ENCODE assay signal across 1 cellular context in the genomic region with DNA sequence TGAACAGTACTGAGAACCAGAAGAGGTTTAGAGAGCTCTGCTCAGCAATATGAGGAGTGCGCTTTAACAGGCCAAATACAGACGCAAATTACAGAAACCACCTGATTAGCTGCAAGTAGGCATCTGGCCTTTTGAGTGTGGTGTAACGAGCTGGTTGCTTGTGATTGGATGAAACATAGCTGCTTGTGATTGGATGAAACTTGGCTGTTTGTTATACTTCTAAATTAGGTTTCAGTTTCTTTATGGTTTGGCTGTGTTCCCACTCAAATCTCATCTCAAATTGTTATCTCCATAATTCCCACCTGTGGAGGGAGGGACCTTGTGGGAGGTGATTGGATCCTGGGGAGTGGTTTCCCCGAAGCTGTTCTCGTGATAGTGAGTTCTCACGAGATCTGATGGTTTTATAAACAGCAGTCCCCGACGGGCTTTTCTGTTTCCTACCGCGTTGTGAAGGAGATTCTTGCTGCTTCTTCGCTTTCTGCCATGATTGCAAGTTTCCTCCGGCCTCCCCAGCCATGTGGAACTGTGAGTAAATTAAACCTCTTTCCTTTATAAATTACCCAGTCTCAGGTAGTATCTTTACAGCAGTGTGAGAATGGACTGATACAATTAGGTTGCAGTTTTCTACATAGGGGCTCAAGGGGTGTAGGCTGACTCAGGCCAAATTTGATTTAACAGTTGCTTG.
A peak's percentile ranks its signal among the peaks of the same experiment; 100 is the strongest.
TF ChIP-seq lines count a peak whose summit lies in the region.

No MANE protein-coding gene starts in this region.

TF ChIP-seq in HepG2, 621 proteins besides CTCF, POLR2A, EP300 and RAD21 (continued from another document and continues in another):
- TF ChIP-seq, protein P1, sequence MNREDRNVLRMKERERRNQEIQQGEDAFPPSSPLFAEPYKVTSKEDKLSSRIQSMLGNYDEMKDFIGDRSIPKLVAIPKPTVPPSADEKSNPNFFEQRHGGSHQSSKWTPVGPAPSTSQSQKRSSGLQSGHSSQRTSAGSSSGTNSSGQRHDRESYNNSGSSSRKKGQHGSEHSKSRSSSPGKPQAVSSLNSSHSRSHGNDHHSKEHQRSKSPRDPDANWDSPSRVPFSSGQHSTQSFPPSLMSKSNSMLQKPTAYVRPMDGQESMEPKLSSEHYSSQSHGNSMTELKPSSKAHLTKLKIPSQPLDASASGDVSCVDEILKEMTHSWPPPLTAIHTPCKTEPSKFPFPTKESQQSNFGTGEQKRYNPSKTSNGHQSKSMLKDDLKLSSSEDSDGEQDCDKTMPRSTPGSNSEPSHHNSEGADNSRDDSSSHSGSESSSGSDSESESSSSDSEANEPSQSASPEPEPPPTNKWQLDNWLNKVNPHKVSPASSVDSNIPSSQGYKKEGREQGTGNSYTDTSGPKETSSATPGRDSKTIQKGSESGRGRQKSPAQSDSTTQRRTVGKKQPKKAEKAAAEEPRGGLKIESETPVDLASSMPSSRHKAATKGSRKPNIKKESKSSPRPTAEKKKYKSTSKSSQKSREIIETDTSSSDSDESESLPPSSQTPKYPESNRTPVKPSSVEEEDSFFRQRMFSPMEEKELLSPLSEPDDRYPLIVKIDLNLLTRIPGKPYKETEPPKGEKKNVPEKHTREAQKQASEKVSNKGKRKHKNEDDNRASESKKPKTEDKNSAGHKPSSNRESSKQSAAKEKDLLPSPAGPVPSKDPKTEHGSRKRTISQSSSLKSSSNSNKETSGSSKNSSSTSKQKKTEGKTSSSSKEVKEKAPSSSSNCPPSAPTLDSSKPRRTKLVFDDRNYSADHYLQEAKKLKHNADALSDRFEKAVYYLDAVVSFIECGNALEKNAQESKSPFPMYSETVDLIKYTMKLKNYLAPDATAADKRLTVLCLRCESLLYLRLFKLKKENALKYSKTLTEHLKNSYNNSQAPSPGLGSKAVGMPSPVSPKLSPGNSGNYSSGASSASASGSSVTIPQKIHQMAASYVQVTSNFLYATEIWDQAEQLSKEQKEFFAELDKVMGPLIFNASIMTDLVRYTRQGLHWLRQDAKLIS (CRISPR knock-in tag; IDR thresholded peaks at IDR 0.05) = no peak
- peak; percentile 25; the same call in 1 of the 2 replicates for TF ChIP-seq MED1 (CRISPR knock-in tag; IDR thresholded peaks at IDR 0.05)
- 0 out of 2 replicates have a peak, but pooled peaks have one; percentile 35 for TF ChIP-seq ZNF292 (CRISPR knock-in tag; IDR thresholded peaks at IDR 0.05; ENCODE audit: borderline replicate concordance, low read depth)
- no peak for TF ChIP-seq NPAS2 (CRISPR knock-in tag; IDR thresholded peaks at IDR 0.05; ENCODE audit: borderline replicate concordance)
- no peak for TF ChIP-seq ZNF782 (CRISPR knock-in tag; IDR thresholded peaks at IDR 0.05; ENCODE audit: borderline replicate concordance)
- peak; percentile 50; the same call in 1 of the 2 replicates for TF ChIP-seq YEATS4 (CRISPR knock-in tag; IDR thresholded peaks at IDR 0.05; ENCODE audit: borderline replicate concordance)
- TF ChIP-seq, protein P2, sequence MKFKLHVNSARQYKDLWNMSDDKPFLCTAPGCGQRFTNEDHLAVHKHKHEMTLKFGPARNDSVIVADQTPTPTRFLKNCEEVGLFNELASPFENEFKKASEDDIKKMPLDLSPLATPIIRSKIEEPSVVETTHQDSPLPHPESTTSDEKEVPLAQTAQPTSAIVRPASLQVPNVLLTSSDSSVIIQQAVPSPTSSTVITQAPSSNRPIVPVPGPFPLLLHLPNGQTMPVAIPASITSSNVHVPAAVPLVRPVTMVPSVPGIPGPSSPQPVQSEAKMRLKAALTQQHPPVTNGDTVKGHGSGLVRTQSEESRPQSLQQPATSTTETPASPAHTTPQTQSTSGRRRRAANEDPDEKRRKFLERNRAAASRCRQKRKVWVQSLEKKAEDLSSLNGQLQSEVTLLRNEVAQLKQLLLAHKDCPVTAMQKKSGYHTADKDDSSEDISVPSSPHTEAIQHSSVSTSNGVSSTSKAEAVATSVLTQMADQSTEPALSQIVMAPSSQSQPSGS (CRISPR knock-in tag; IDR thresholded peaks at IDR 0.05) = no peak; the same call in 1 of the 2 replicates
- TF ChIP-seq ZNF326 (CRISPR knock-in tag; IDR thresholded peaks at IDR 0.05; ENCODE audit: borderline replicate concordance) = no peak
- TF ChIP-seq ATM (IDR thresholded peaks at IDR 0.05; ENCODE audit: borderline replicate concordance) = no peak
- TF ChIP-seq BRCA1 (CRISPR knock-in tag; IDR thresholded peaks at IDR 0.05) = no peak
- TF ChIP-seq ZNF317 (CRISPR knock-in tag; IDR thresholded peaks at IDR 0.05) = no peak
- no peak for TF ChIP-seq MEIS2 (CRISPR knock-in tag; IDR thresholded peaks at IDR 0.05)
- TF ChIP-seq, protein P3, sequence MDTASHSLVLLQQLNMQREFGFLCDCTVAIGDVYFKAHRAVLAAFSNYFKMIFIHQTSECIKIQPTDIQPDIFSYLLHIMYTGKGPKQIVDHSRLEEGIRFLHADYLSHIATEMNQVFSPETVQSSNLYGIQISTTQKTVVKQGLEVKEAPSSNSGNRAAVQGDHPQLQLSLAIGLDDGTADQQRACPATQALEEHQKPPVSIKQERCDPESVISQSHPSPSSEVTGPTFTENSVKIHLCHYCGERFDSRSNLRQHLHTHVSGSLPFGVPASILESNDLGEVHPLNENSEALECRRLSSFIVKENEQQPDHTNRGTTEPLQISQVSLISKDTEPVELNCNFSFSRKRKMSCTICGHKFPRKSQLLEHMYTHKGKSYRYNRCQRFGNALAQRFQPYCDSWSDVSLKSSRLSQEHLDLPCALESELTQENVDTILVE (CRISPR knock-in tag; IDR thresholded peaks at IDR 0.05) = peak; percentile 54; the same call in 1 of the 2 replicates
- peak; percentile 54; the same call in 1 of the 2 replicates for TF ChIP-seq TARDBP (CRISPR knock-in tag; IDR thresholded peaks at IDR 0.05)
- no peak for TF ChIP-seq SCMH1 (CRISPR knock-in tag; IDR thresholded peaks at IDR 0.05; ENCODE audit: borderline replicate concordance)
- TF ChIP-seq, protein P4, sequence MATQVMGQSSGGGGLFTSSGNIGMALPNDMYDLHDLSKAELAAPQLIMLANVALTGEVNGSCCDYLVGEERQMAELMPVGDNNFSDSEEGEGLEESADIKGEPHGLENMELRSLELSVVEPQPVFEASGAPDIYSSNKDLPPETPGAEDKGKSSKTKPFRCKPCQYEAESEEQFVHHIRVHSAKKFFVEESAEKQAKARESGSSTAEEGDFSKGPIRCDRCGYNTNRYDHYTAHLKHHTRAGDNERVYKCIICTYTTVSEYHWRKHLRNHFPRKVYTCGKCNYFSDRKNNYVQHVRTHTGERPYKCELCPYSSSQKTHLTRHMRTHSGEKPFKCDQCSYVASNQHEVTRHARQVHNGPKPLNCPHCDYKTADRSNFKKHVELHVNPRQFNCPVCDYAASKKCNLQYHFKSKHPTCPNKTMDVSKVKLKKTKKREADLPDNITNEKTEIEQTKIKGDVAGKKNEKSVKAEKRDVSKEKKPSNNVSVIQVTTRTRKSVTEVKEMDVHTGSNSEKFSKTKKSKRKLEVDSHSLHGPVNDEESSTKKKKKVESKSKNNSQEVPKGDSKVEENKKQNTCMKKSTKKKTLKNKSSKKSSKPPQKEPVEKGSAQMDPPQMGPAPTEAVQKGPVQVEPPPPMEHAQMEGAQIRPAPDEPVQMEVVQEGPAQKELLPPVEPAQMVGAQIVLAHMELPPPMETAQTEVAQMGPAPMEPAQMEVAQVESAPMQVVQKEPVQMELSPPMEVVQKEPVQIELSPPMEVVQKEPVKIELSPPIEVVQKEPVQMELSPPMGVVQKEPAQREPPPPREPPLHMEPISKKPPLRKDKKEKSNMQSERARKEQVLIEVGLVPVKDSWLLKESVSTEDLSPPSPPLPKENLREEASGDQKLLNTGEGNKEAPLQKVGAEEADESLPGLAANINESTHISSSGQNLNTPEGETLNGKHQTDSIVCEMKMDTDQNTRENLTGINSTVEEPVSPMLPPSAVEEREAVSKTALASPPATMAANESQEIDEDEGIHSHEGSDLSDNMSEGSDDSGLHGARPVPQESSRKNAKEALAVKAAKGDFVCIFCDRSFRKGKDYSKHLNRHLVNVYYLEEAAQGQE (IDR thresholded peaks at IDR 0.05; ENCODE audit: borderline replicate concordance in 1 of 2, low read depth in 1 of 2, low read length in 2 of 2) = peak in 1 of 2 experiments; percentile 73; a peak in 1 of 4 replicates
- no peak for TF ChIP-seq ZC3H13 (CRISPR knock-in tag; IDR thresholded peaks at IDR 0.05)
- TF ChIP-seq, protein P5, sequence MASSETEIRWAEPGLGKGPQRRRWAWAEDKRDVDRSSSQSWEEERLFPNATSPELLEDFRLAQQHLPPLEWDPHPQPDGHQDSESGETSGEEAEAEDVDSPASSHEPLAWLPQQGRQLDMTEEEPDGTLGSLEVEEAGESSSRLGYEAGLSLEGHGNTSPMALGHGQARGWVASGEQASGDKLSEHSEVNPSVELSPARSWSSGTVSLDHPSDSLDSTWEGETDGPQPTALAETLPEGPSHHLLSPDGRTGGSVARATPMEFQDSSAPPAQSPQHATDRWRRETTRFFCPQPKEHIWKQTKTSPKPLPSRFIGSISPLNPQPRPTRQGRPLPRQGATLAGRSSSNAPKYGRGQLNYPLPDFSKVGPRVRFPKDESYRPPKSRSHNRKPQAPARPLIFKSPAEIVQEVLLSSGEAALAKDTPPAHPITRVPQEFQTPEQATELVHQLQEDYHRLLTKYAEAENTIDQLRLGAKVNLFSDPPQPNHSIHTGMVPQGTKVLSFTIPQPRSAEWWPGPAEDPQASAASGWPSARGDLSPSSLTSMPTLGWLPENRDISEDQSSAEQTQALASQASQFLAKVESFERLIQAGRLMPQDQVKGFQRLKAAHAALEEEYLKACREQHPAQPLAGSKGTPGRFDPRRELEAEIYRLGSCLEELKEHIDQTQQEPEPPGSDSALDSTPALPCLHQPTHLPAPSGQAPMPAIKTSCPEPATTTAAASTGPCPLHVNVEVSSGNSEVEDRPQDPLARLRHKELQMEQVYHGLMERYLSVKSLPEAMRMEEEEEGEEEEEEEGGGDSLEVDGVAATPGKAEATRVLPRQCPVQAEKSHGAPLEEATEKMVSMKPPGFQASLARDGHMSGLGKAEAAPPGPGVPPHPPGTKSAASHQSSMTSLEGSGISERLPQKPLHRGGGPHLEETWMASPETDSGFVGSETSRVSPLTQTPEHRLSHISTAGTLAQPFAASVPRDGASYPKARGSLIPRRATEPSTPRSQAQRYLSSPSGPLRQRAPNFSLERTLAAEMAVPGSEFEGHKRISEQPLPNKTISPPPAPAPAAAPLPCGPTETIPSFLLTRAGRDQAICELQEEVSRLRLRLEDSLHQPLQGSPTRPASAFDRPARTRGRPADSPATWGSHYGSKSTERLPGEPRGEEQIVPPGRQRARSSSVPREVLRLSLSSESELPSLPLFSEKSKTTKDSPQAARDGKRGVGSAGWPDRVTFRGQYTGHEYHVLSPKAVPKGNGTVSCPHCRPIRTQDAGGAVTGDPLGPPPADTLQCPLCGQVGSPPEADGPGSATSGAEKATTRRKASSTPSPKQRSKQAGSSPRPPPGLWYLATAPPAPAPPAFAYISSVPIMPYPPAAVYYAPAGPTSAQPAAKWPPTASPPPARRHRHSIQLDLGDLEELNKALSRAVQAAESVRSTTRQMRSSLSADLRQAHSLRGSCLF (CRISPR knock-in tag; IDR thresholded peaks at IDR 0.05; ENCODE audit: borderline replicate concordance) = peak; percentile 65; the same call in 1 of the 2 replicates
- TF ChIP-seq BORCS8-MEF2B (CRISPR knock-in tag; IDR thresholded peaks at IDR 0.05) = no peak; the same call in 1 of the 2 replicates
- TF ChIP-seq, protein P6, sequence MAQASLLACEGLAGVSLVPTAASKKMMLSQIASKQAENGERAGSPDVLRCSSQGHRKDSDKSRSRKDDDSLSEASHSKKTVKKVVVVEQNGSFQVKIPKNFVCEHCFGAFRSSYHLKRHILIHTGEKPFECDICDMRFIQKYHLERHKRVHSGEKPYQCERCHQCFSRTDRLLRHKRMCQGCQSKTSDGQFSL (CRISPR knock-in tag; IDR thresholded peaks at IDR 0.05) = no peak
- TF ChIP-seq ZSCAN9 (CRISPR knock-in tag; IDR thresholded peaks at IDR 0.05; ENCODE audit: borderline replicate concordance) = no peak
- no peak for TF ChIP-seq PPARG (CRISPR knock-in tag; conservative IDR thresholded peaks at IDR 0.05)
- TF ChIP-seq, protein P7, sequence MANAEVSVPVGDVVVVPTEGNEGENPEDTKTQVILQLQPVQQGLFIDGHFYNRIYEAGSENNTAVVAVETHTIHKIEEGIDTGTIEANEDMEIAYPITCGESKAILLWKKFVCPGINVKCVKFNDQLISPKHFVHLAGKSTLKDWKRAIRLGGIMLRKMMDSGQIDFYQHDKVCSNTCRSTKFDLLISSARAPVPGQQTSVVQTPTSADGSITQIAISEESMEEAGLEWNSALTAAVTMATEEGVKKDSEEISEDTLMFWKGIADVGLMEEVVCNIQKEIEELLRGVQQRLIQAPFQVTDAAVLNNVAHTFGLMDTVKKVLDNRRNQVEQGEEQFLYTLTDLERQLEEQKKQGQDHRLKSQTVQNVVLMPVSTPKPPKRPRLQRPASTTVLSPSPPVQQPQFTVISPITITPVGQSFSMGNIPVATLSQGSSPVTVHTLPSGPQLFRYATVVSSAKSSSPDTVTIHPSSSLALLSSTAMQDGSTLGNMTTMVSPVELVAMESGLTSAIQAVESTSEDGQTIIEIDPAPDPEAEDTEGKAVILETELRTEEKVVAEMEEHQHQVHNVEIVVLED (CRISPR knock-in tag; IDR thresholded peaks at IDR 0.05; ENCODE audit: borderline replicate concordance) = 0 out of 2 replicates have a peak, but pooled peaks have one; percentile 15
- TF ChIP-seq, protein P8, sequence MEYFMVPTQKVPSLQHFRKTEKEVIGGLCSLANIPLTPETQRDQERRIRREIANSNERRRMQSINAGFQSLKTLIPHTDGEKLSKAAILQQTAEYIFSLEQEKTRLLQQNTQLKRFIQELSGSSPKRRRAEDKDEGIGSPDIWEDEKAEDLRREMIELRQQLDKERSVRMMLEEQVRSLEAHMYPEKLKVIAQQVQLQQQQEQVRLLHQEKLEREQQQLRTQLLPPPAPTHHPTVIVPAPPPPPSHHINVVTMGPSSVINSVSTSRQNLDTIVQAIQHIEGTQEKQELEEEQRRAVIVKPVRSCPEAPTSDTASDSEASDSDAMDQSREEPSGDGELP (IDR thresholded peaks at IDR 0.05; ENCODE audit: borderline replicate concordance, low read depth) = peak; percentile 66; the same call in 1 of the 2 replicates
- TF ChIP-seq, protein P9, sequence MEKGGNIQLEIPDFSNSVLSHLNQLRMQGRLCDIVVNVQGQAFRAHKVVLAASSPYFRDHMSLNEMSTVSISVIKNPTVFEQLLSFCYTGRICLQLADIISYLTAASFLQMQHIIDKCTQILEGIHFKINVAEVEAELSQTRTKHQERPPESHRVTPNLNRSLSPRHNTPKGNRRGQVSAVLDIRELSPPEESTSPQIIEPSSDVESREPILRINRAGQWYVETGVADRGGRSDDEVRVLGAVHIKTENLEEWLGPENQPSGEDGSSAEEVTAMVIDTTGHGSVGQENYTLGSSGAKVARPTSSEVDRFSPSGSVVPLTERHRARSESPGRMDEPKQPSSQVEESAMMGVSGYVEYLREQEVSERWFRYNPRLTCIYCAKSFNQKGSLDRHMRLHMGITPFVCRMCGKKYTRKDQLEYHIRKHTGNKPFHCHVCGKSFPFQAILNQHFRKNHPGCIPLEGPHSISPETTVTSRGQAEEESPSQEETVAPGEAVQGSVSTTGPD (CRISPR knock-in tag; IDR thresholded peaks at IDR 0.05) = no peak
- no peak for TF ChIP-seq HMG20B (CRISPR knock-in tag; conservative IDR thresholded peaks at IDR 0.05)
- peak; percentile 35; the same call in 1 of the 2 replicates for TF ChIP-seq ZNF24 (IDR thresholded peaks at IDR 0.05)
- TF ChIP-seq RFX1 (IDR thresholded peaks at IDR 0.05) = no peak
- TF ChIP-seq ZBTB20 (CRISPR knock-in tag; IDR thresholded peaks at IDR 0.05; ENCODE audit: borderline replicate concordance, low read depth) = peak; percentile 27; the same call in 1 of the 2 replicates
- TF ChIP-seq ZSCAN12 (CRISPR knock-in tag; IDR thresholded peaks at IDR 0.05) = no peak
